Comparison of ENCODE assay signal across 10 cellular contexts in genomic region chr10:3066317-3066931, GRCh38. TPM values are rescaled to one million over a fixed set of nuclear protein-coding genes. Genes with fewer than 3 reads are reported as not detected.
A peak's percentile ranks its signal among the peaks of the same experiment; 100 is the strongest.
DNase-seq lines count a peak whose midpoint lies in the region; ATAC-seq and TF ChIP-seq lines count a peak whose summit lies in the region.
"Had no signal": no experiment of that assay in that cellular context is flagged by ENCODE, and none has a peak within 500 bp of the region (broad histone marks: within the 10 kb centered on the region; RNA-seq: fewer than 3 reads in every experiment).

No MANE protein-coding gene starts in this region.

- H3K36me3 Mint-ChIP-seq in effector memory CD8-positive, alpha-beta T cell (ENCODE audit: insufficient read depth), result peaks cover 21% of the 10 kb centered on the region

- H4K20me1 ChIP-seq in BLaER1 treated with 17β-estradiol and CSF1 and Interleukin-3, amounts not matched to agents 10 nM and 100 nM, result peaks cover under 1 to 58% (median 42%) of the 10 kb centered on the region in 11 experiments; a peak in 21 of 22 replicates
- H4K20me1 ChIP-seq in neural cell (ENCODE audit: insufficient read depth), result no peaks in the 10 kb centered on the region
- no peaks in the 10 kb centered on the region for H4K20me1 ChIP-seq in PC-3 (ENCODE audit: low read length)

- H3K4me3 Mint-ChIP-seq in effector memory CD8-positive, alpha-beta T cell, result peak overlapping the region; percentile 89 to 95

- CTCF ChIA-PET in PC-3 (lab: Charles Lee), result no interaction called here

- no peak overlapping the region for H3K27ac ChIP-seq in BLaER1 treated with 17β-estradiol and CSF1 and Interleukin-3, amounts not matched to agents 10 nM and 100 nM
- H3K27ac ChIP-seq in neural cell (ENCODE audit: low read length), result no peak overlapping the region
- H3K27ac ChIP-seq in PC-3 (ENCODE audit: low read length), result no peak overlapping the region
- H3K27ac ChIP-seq: SJCRH30 had no signal

- peaks cover 23 to 59% (median 55%) of the 10 kb centered on the region in 10 experiments for H3K4me1 ChIP-seq in BLaER1 treated with 17β-estradiol and CSF1 and Interleukin-3, amounts not matched to agents 10 nM and 100 nM
- H3K4me1 ChIP-seq in PC-3 (ENCODE audit: insufficient read depth, low read length), result 0 out of 2 replicates have a peak, but pooled peaks cover 5% of the 10 kb centered on the region
- H3K4me1 ChIP-seq: SJCRH30 had no signal

- no peak for ATAC-seq in effector memory CD8-positive, alpha-beta T cell (replicated peaks)
- no peak for ATAC-seq in PC-3
- no peak for ATAC-seq in HG03460 (IDR thresholded peaks at IDR 0.05; ENCODE audit: unreplicated experiment)

- H3F3A ChIP-seq in neural cell (ENCODE audit: insufficient read depth, low read length, poor library complexity, severe bottlenecking) (no peaks in the 10 kb centered on the region), PC-3 (ENCODE audit: low read length, unreplicated experiment) (no peaks in the 10 kb centered on the region)

- intact Hi-C loops in PC-3 (cut with micrococcal nuclease), result no loop called here

- TF ChIP-seq RAD21 in neural cell (conservative IDR thresholded peaks at IDR 0.05), result no peak

- POLR2A ChIA-PET in PC-3 (lab: Charles Lee; ENCODE audit: unreplicated experiment), result no interaction called here

- BruUV-seq in PC-3 (replicated peaks; lab: Mats Ljungman, UMichigan), result no TSS peak

- peaks cover 16 to 19% of the 10 kb centered on the region in 2 donors for H3K4me1 Mint-ChIP-seq in effector memory CD8-positive, alpha-beta T cell (ENCODE audit: low read depth in 2 of 2)

- TF ChIP-seq EP300 in neural cell (conservative IDR thresholded peaks at IDR 0.05; ENCODE audit: poor library complexity, severe bottlenecking), result no peak

- H3K9me3 Mint-ChIP-seq in effector memory CD8-positive, alpha-beta T cell, result no peaks in the 10 kb centered on the region

- H3K27me3 Mint-ChIP-seq in effector memory CD8-positive, alpha-beta T cell, result no peaks in the 10 kb centered on the region

- H3K27ac Mint-ChIP-seq in effector memory CD8-positive, alpha-beta T cell, result no peak overlapping the region

- peak overlapping the region; percentile 71 to 95 (median 93) for H3K4me2 ChIP-seq in BLaER1 treated with 17β-estradiol and CSF1 and Interleukin-3, amounts not matched to agents 10 nM and 100 nM
- H3K4me2 ChIP-seq in neural cell (ENCODE audit: low read length) (no peak overlapping the region), PC-3 (ENCODE audit: low read length) (no peak overlapping the region)

- TF ChIP-seq CTCF in neural cell (IDR thresholded peaks at IDR 0.05; ENCODE audit: poor library complexity, severe bottlenecking), result no peak
- TF ChIP-seq CTCF in PC-3 (conservative IDR thresholded peaks at IDR 0.05; ENCODE audit: low read depth, low read length), result no peak

- no peaks in the 10 kb centered on the region for H3K9me3 ChIP-seq in BLaER1 treated with 17β-estradiol and CSF1 and Interleukin-3, amounts not matched to agents 10 nM and 100 nM (replicated peaks in 1 of 11)
- H3K9me3 ChIP-seq in neural cell (ENCODE audit: low read length) (no peaks in the 10 kb centered on the region), PC-3 (ENCODE audit: low read length) (no peaks in the 10 kb centered on the region)
- H3K9me3 ChIP-seq: SJCRH30 had no signal

- H3K4me3 ChIP-seq in BLaER1 treated with 17β-estradiol and CSF1 and Interleukin-3, amounts not matched to agents 10 nM and 100 nM, result peak overlapping the region; percentile 84 to 100 (median 98); a peak in 19 of 20 replicates
- H3K4me3 ChIP-seq in neural cell (ENCODE audit: low read length) (peak overlapping the region; percentile 84), PC-3 (ENCODE audit: low read length) (no peak overlapping the region)

- no peaks in the 10 kb centered on the region for H3K9me2 ChIP-seq in neural cell (ENCODE audit: insufficient read depth, low read length)
- no peaks in the 10 kb centered on the region for H3K9me2 ChIP-seq in PC-3 (replicated peaks; ENCODE audit: low read length)

- H3K79me2 ChIP-seq in neural cell (replicated peaks; ENCODE audit: insufficient read depth, low read length) (no peaks in the 10 kb centered on the region), PC-3 (ENCODE audit: low read length) (peaks cover 38% of the 10 kb centered on the region)

- H3K9ac ChIP-seq in BLaER1 treated with 17β-estradiol and CSF1 and Interleukin-3, amounts not matched to agents 10 nM and 100 nM, result peak overlapping the region in 8 of 11 experiments; percentile 9 to 96 (median 58); a peak in 11 of 22 replicates
- H3K9ac ChIP-seq in neural cell (ENCODE audit: low read length), result no peak overlapping the region
- no peak overlapping the region for H3K9ac ChIP-seq in PC-3 (ENCODE audit: low read length)

- no peak overlapping the region for H2AFZ ChIP-seq in neural cell (ENCODE audit: low read depth, low read length)
- no peak overlapping the region for H2AFZ ChIP-seq in PC-3 (ENCODE audit: low read length)

- peaks cover 0 to 23% (median 20%) of the 10 kb centered on the region in 11 experiments; a peak in 17 of 22 replicates for H3K36me3 ChIP-seq in BLaER1 treated with 17β-estradiol and CSF1 and Interleukin-3, amounts not matched to agents 10 nM and 100 nM
- H3K36me3 ChIP-seq in neural cell (ENCODE audit: insufficient read depth, low read length), result no peaks in the 10 kb centered on the region
- H3K36me3 ChIP-seq in PC-3 (ENCODE audit: low read depth, low read length), result no peaks in the 10 kb centered on the region
- H3K36me3 ChIP-seq: SJCRH30 had no signal

- TF ChIP-seq POLR2A in erythroblast (IDR thresholded peaks at IDR 0.05; ENCODE audit: low read length), result no peak

- peaks cover 12 to 26% (median 17%) of the 10 kb centered on the region in 11 experiments; a peak in 21 of 22 replicates for H3K27me3 ChIP-seq in BLaER1 treated with 17β-estradiol and CSF1 and Interleukin-3, amounts not matched to agents 10 nM and 100 nM
- H3K27me3 ChIP-seq in neural cell (ENCODE audit: insufficient read depth, low read depth, low read length) (peaks cover 36% of the 10 kb centered on the region), PC-3 (ENCODE audit: low read length) (no peaks in the 10 kb centered on the region)
- H3K27me3 ChIP-seq: SJCRH30 had no signal

- DNase-seq in NCI-H69 (lab: John Stamatoyannopoulos, UW) (peak; percentile 23), PC-3 (no peak), erythroblast (lab: John Stamatoyannopoulos, UW) (no peak), NCI-H2196 (lab: John Stamatoyannopoulos, UW; ENCODE audit: unreplicated experiment) (no peak)
- no peak for DNase-seq in effector memory CD8-positive, alpha-beta T cell
- DNase-seq: cerebellar nuclear complex, SJCRH30 had no signal

TF ChIP-seq in neural cell, 6 proteins besides CTCF, POLR2A, EP300 and RAD21:
- TF ChIP-seq SMC3 (conservative IDR thresholded peaks at IDR 0.05; ENCODE audit: poor library complexity) (no peak), EZH2 (IDR thresholded peaks at IDR 0.05; ENCODE audit: borderline replicate concordance, insufficient read depth, low read length, poor library complexity, severe bottlenecking) (peak; percentile 2)

RNA-seq across cellular contexts. Expression of gene PFKP, which starts 0.9 kb away (rescaled TPM):
- 23.0 and 27.9 TPM in 2 replicates for polyA plus RNA-seq in neural cell
- 23.8 and 26.5 TPM in 2 replicates for polyA minus RNA-seq in neural cell
- total RNA-seq in PC-3 (2014; rRNA removed), result 140 and 172 TPM in 2 replicates

Comparison
In these comparisons a context has a peak if more than half of its experiments do, and no peak if none do; other contexts are left out.
1. H3K4me2 ChIP-seq: peak in BLaER1 treated with 17β-estradiol and CSF1 and Interleukin-3, amounts not matched to agents 10 nM and 100 nM (11 of 11); none in neural cell (single experiment) and PC-3 (single experiment).
2. H3K9ac ChIP-seq: peak in BLaER1 treated with 17β-estradiol and CSF1 and Interleukin-3, amounts not matched to agents 10 nM and 100 nM (8 of 11); none in neural cell (single experiment) and PC-3 (single experiment).